ENCODE assay signal across 9 cellular contexts in the genomic region with DNA sequence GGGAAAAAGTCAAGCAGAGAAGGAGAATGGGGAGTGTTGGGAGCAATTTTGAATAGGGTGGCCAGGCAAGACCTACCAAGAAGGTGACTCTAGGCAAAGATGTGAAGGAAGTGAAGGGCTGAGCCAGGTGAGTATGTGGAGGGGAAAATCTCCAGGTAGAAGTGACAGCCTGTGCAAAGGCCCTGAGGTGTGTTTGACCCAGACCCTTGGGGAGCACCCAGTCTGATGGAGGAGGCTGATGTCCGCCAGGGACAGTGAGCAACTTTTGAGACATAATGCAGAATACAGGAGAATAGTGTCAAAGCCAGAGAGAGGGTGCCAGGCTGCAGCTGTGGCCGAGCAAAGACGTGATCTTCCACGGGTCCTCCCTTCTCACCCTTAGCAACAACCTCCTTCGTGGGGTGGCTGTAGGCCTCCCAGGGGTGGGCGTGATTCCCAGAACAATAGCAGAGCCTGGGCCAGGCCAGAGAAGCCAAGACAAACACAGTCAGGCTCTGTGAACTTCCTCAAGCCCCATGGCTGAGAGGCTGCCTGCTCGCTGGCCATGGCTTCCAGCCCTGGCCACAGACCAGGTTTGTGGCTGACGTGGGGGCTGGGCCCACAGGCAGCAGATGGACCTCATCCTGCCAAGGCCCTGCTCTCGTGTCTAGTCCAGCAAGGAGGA. TPM values are rescaled to one million over a fixed set of nuclear protein-coding genes. Genes with fewer than 3 reads are reported as not detected.
DNase-seq lines count a peak whose midpoint lies in the region; ATAC-seq and TF ChIP-seq lines count a peak whose summit lies in the region.
"Had no signal": no experiment of that assay in that cellular context is flagged by ENCODE, and none has a peak within 500 bp of the region (broad histone marks: within the 10 kb centered on the region; RNA-seq: fewer than 3 reads in every experiment).

No MANE protein-coding gene starts in this region.

- H3K4me1 ChIP-seq in uterus, result no peaks in the 10 kb centered on the region

- no peaks in the 10 kb centered on the region for H3K36me3 ChIP-seq in uterus
- H3K36me3 ChIP-seq: cardiac muscle cell had no signal

- no peaks in the 10 kb centered on the region for H3K9me3 ChIP-seq in uterus

- H3K36me3 Mint-ChIP-seq in activated naive CD4-positive, alpha-beta T cell treated with anti-CD3 and anti-CD28 coated beads, Interleukin-2, amount 10 ng/mL, durations not matched to agents 7 days and 5 days, result peaks cover 18% of the 10 kb centered on the region

- no peak for DNase-seq in activated naive CD4-positive, alpha-beta T cell treated with anti-CD3 and anti-CD28 coated beads, Interleukin-2, amount 10 ng/mL, durations not matched to agents 7 days and 5 days
- DNase-seq in activated naive CD4-positive, alpha-beta T cell treated with anti-CD3 and anti-CD28 coated beads, Interleukin-2, amount 50 U/mL, for 16 hours, result no peak
- DNase-seq in lung microvascular endothelial cell (ENCODE audit: low read depth in 2 of 2), result peak; percentile 92 to 96
- DNase-seq in uterus, result peak; percentile 60 to 73
- DNase-seq in NCI-H526 treated with DMSO at 0.1 percent for 48 hours (lab: John Stamatoyannopoulos, UW), result no peak
- DNase-seq in COLO829 (ENCODE audit: low spot score), result no peak

- CTCF ChIA-PET in activated naive CD4-positive, alpha-beta T cell treated with anti-CD3 and anti-CD28 coated beads, Interleukin-2, amount 10 ng/mL, durations not matched to agents 7 days and 5 days (lab: Charles Lee), result interaction anchor here (0.9 to 3.4 kb wide), 11 partner anchors 28 to 257 kb away, joined by 4 to 27 read pairs (median 10); a partner anchor contains a TSS

- peaks cover 4% of the 10 kb centered on the region for H3K4me1 Mint-ChIP-seq in activated naive CD4-positive, alpha-beta T cell treated with anti-CD3 and anti-CD28 coated beads, Interleukin-2, amount 10 ng/mL, durations not matched to agents 7 days and 5 days

- peak overlapping the region; percentile 3 for H3K27ac Mint-ChIP-seq in activated naive CD4-positive, alpha-beta T cell treated with anti-CD3 and anti-CD28 coated beads, Interleukin-2, amount 10 ng/mL, durations not matched to agents 7 days and 5 days

- no peak for TF ChIP-seq CTCF in uterus (IDR thresholded peaks at IDR 0.05)

- no peak overlapping the region for H3K4me3 Mint-ChIP-seq in activated naive CD4-positive, alpha-beta T cell treated with anti-CD3 and anti-CD28 coated beads, Interleukin-2, amount 10 ng/mL, durations not matched to agents 7 days and 5 days

- intact Hi-C loops in uterus (cut with DNase I; ENCODE audit: low total_unique reads), result loop anchor here (10.0 kb wide), 1 partner anchor 56 kb away; a partner anchor contains a TSS

- no peaks in the 10 kb centered on the region for H3K27me3 Mint-ChIP-seq in activated naive CD4-positive, alpha-beta T cell treated with anti-CD3 and anti-CD28 coated beads, Interleukin-2, amount 10 ng/mL, durations not matched to agents 7 days and 5 days

- H3K27me3 ChIP-seq in uterus, result no peaks in the 10 kb centered on the region
- H3K27me3 ChIP-seq: cardiac muscle cell had no signal

- no peak for TF ChIP-seq POLR2A in uterus (IDR thresholded peaks at IDR 0.05)

- ATAC-seq in GM19452 (IDR thresholded peaks at IDR 0.05; ENCODE audit: unreplicated experiment), result no peak

- no peaks in the 10 kb centered on the region for H3K9me3 Mint-ChIP-seq in activated naive CD4-positive, alpha-beta T cell treated with anti-CD3 and anti-CD28 coated beads, Interleukin-2, amount 10 ng/mL, durations not matched to agents 7 days and 5 days

- H3K27ac ChIP-seq in cingulate gyrus (ENCODE audit: low read depth, low read length) (peak overlapping the region; percentile 6), uterus (peak overlapping the region in 1 of 2 donors; percentile 45)
- H3K27ac ChIP-seq: cardiac muscle cell had no signal

- no peak overlapping the region for H3K4me3 ChIP-seq in uterus
- H3K4me3 ChIP-seq: cardiac muscle cell had no signal

RNA-seq across cellular contexts. Expression of a gene that starts 58.1 kb away (rescaled TPM):
- total RNA-seq in lung microvascular endothelial cell, result 8.5 and 13.5 TPM in 2 replicates
- total RNA-seq in uterus, result 10 to 100 TPM; 15.9 to 37.5 (median 18.0) TPM

Comparison
In these comparisons a context has a peak if more than half of its experiments do, and no peak if none do; other contexts are left out.
1. DNase-seq: peak in lung microvascular endothelial cell (2 of 2) and uterus (2 of 2); none in activated naive CD4-positive, alpha-beta T cell treated with anti-CD3 and anti-CD28 coated beads, Interleukin-2, amount 10 ng/mL, durations not matched to agents 7 days and 5 days (single experiment), activated naive CD4-positive, alpha-beta T cell treated with anti-CD3 and anti-CD28 coated beads, Interleukin-2, amount 50 U/mL, for 16 hours (single experiment), NCI-H526 treated with DMSO at 0.1 percent for 48 hours (single experiment) and COLO829 (single experiment).